Comparison of ENCODE assay signal across 8 cellular contexts in the genomic region with DNA sequence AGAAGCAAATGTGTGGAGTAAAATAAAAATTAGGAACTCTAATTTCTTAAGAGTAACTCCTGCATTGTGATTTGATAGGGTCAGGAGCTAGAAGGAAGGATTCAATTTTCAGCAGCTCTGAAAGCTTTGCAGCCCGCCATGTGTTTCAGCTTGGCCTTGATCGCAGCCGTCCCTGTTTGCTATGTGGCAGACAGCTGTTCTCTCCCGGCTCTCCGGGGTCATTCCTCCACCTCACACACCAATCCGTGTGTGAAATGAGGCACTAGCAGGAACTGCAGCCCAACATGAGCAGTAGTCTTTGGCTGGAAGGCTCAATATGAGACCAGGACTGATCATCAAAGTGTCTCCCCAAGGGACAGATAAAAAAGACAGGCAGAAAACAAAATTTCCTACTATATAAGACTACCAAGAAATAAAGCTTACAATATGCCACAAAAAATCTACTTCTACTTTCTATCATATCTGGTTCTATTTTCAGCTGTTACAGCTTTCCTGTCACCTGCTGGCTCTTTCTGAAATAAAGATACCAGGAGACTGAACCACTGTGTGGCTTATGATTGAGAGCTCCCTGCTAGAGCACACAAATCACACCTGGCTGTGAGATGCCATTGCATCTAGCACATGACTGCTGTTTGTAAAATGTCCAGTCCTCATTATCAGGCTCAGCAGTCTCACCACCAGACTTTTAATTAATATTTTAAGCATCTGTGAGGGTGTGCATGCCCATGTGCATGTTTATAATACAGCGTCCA. TPM values are rescaled to one million over a fixed set of nuclear protein-coding genes. Genes with fewer than 3 reads are reported as not detected.
A peak's percentile ranks its signal among the peaks of the same experiment; 100 is the strongest.
DNase-seq lines count a peak whose midpoint lies in the region; ATAC-seq and TF ChIP-seq lines count a peak whose summit lies in the region.

No MANE protein-coding gene starts in this region.

- H4K20me1 ChIP-seq in SK-N-SH (ENCODE audit: insufficient read depth) = no peaks in the 10 kb centered on the region

- POLR2A ChIA-PET in SK-N-SH (lab: Yijun Ruan, JAX) = no interaction called here

- CTCF ChIA-PET in SK-N-SH (lab: Yijun Ruan, JAX) = interaction anchor here (0.9 kb wide), 1 partner anchor 16 kb away, joined by 4 read pairs; no protein-coding TSS in a partner anchor

- no peak overlapping the region for H3K9ac ChIP-seq in SK-N-SH

- no peak for TF ChIP-seq EP300 in SK-N-SH (IDR thresholded peaks at IDR 0.05; ENCODE audit: borderline replicate concordance in 1 of 2, low read depth in 1 of 2, low read length in 1 of 2)

- H3K27me3 ChIP-seq in SK-N-SH (ENCODE audit: insufficient read depth) = no peaks in the 10 kb centered on the region; the same call in 1 of the 2 replicates

- H3K9me3 ChIP-seq in SK-N-SH = no peaks in the 10 kb centered on the region

- H3K9me2 ChIP-seq in SK-N-SH = no peaks in the 10 kb centered on the region

- no peak overlapping the region for H3K27ac ChIP-seq in SK-N-SH (ENCODE audit: low read depth in 2 of 2, low read length in 1 of 2)

- 6% methylated on average over 6 of the region's 7 CpGs for WGBS in SK-N-SH (ENCODE audit: low lambda C conversion rate)

- H3K4me1 ChIP-seq in SK-N-SH (ENCODE audit: control insufficient read depth in 1 of 2, insufficient read depth in 2 of 2, low read depth in 1 of 2, low read length in 1 of 2) = no peaks in the 10 kb centered on the region; a peak in 1 of 4 replicates

- peak; percentile 54 for ATAC-seq in HG02852 (IDR thresholded peaks at IDR 0.05; ENCODE audit: unreplicated experiment)

- H3F3A ChIP-seq in SK-N-SH (replicated peaks; ENCODE audit: insufficient read depth) = no peaks in the 10 kb centered on the region

- peak in 2 of 3 experiments; percentile 12 to 64 for DNase-seq in NCI-H1417 (lab: John Stamatoyannopoulos, UW)
- DNase-seq in NCI-H1417 treated with DMSO at 0.1 percent for 48 hours (lab: John Stamatoyannopoulos, UW) = no peak
- peak; percentile 7 for DNase-seq in SK-N-SH
- peak; percentile 62 for DNase-seq in retina
- DNase-seq in DMS153 (lab: John Stamatoyannopoulos, UW) = no peak
- no peak for DNase-seq in activated gamma-delta T cell treated with Interleukin-2 at 50 U/mL for 16 hours
- DNase-seq in stimulated activated CD8-positive, alpha-beta memory T cell treated with anti-CD3 and anti-CD28 coated beads, Interleukin-4, amount 100 ng/mL, for 48 hours = no peak

- peak overlapping the region; percentile 21; the same call in 1 of the 2 replicates for H3K4me2 ChIP-seq in SK-N-SH

- no peak overlapping the region for H2AFZ ChIP-seq in SK-N-SH (ENCODE audit: low read depth)

- TF ChIP-seq CTCF in SK-N-SH (IDR thresholded peaks at IDR 0.05) = no peak

- H3K4me3 ChIP-seq in SK-N-SH (ENCODE audit: low read depth in 2 of 2, low read length in 1 of 2) = 0 out of 4 replicates have a peak overlapping the region, but pooled peaks of 1 of the 2 experiments have one; percentile 12

- H3K79me2 ChIP-seq in SK-N-SH (ENCODE audit: insufficient read depth) = no peaks in the 10 kb centered on the region

- no peak for TF ChIP-seq RAD21 in SK-N-SH (IDR thresholded peaks at IDR 0.05; ENCODE audit: low read length)

- H3K36me3 ChIP-seq in SK-N-SH (replicated peaks in 1 of 2; ENCODE audit: control insufficient read depth in 1 of 2, insufficient read depth in 2 of 2, low read length in 1 of 2) = no peaks in the 10 kb centered on the region

TF ChIP-seq in SK-N-SH, 30 proteins besides CTCF, POLR2A, EP300 and RAD21:
- TF ChIP-seq FOXJ3 (CRISPR knock-in tag; IDR thresholded peaks at IDR 0.05) (no peak), EZH2phosphoT487 (IDR thresholded peaks at IDR 0.05; ENCODE audit: borderline replicate concordance, low read depth) (no peak), TEAD4 (IDR thresholded peaks at IDR 0.05; ENCODE audit: borderline replicate concordance, insufficient read depth) (no peak), GATA2 (CRISPR knock-in tag; IDR thresholded peaks at IDR 0.05) (no peak), CHD2 (IDR thresholded peaks at IDR 0.05; ENCODE audit: low read length, partially characterized antibody) (no peak), POLR2AphosphoS5 (IDR thresholded peaks at IDR 0.05; ENCODE audit: low read depth, low read length) (no peak), NFIC (IDR thresholded peaks at IDR 0.05; ENCODE audit: borderline replicate concordance) (no peak)
- TF ChIP-seq, protein P1, sequence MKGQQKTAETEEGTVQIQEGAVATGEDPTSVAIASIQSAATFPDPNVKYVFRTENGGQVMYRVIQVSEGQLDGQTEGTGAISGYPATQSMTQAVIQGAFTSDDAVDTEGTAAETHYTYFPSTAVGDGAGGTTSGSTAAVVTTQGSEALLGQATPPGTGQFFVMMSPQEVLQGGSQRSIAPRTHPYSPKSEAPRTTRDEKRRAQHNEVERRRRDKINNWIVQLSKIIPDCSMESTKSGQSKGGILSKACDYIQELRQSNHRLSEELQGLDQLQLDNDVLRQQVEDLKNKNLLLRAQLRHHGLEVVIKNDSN (IDR thresholded peaks at IDR 0.05; ENCODE audit: borderline replicate concordance, low read depth) = no peak
- TF ChIP-seq, protein P2, sequence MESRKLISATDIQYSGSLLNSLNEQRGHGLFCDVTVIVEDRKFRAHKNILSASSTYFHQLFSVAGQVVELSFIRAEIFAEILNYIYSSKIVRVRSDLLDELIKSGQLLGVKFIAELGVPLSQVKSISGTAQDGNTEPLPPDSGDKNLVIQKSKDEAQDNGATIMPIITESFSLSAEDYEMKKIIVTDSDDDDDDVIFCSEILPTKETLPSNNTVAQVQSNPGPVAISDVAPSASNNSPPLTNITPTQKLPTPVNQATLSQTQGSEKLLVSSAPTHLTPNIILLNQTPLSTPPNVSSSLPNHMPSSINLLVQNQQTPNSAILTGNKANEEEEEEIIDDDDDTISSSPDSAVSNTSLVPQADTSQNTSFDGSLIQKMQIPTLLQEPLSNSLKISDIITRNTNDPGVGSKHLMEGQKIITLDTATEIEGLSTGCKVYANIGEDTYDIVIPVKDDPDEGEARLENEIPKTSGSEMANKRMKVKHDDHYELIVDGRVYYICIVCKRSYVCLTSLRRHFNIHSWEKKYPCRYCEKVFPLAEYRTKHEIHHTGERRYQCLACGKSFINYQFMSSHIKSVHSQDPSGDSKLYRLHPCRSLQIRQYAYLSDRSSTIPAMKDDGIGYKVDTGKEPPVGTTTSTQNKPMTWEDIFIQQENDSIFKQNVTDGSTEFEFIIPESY (IDR thresholded peaks at IDR 0.05; ENCODE audit: borderline replicate concordance, low read depth) = no peak
- TF ChIP-seq, protein P3, sequence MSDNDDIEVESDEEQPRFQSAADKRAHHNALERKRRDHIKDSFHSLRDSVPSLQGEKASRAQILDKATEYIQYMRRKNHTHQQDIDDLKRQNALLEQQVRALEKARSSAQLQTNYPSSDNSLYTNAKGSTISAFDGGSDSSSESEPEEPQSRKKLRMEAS (IDR thresholded peaks at IDR 0.05; ENCODE audit: low read depth) = no peak

RNA-seq across cellular contexts. Expression of a gene that starts 44.1 kb away (rescaled TPM):
- 23.0 and 34.4 TPM in 2 replicates for polyA plus RNA-seq in SK-N-SH (2012; rRNA removed)
- 23.0 and 24.5 TPM in 2 replicates for polyA plus RNA-seq in SK-N-SH (2012; cell fraction: cytosol; rRNA removed)
- polyA plus RNA-seq in SK-N-SH (2012; cell fraction: nucleus; rRNA removed) = 23.0 and 48.5 TPM in 2 replicates

Comparison
In these comparisons a context has a peak if more than half of its experiments do, and no peak if none do; other contexts are left out.
1. DNase-seq: peak in NCI-H1417 (2 of 3), SK-N-SH (single experiment) and retina (single experiment); none in NCI-H1417 treated with DMSO at 0.1 percent for 48 hours (single experiment), DMS153 (single experiment), activated gamma-delta T cell treated with Interleukin-2 at 50 U/mL for 16 hours (single experiment) and stimulated activated CD8-positive, alpha-beta memory T cell treated with anti-CD3 and anti-CD28 coated beads, Interleukin-4, amount 100 ng/mL, for 48 hours (single experiment).